In the genomic region with DNA sequence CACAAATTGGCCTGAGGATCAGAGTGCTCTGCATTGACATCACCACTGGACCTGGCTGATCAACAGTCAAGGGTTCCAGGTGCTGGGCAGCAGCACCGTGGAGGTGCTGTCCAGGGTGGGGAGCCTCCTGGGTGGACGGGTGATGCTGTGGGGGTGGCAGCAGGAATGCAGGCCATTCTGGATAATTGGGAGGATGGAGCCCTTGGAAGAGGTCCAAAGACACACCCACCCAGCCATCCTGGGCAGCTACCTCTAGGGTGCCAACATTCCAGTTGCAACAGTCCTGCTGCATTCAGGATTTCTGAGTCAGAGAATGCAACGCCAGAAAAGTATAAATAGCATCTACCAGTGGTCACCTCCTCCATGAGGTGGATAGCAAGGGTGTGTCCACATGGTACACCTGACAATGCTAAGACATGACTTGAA, we compare ENCODE assay signal across 9 cellular contexts. TPM values are rescaled to one million over a fixed set of nuclear protein-coding genes. Genes with fewer than 3 reads are reported as not detected.
A peak's percentile ranks its signal among the peaks of the same experiment; 100 is the strongest.
DNase-seq lines count a peak whose midpoint lies in the region; ATAC-seq and TF ChIP-seq lines count a peak whose summit lies in the region.
"Had no signal": no experiment of that assay in that cellular context is flagged by ENCODE, and none has a peak within 500 bp of the region (broad histone marks: within the 10 kb centered on the region; RNA-seq: fewer than 3 reads in every experiment).

No MANE protein-coding gene starts in this region.

- no peaks in the 10 kb centered on the region for H3K9me3 ChIP-seq in T-helper 17 cell (ENCODE audit: control insufficient read depth, low read length, poor library complexity, severe bottlenecking)
- H3K9me3 ChIP-seq in right cardiac atrium (ENCODE audit: control insufficient read depth, low read length), result no peaks in the 10 kb centered on the region
- no peaks in the 10 kb centered on the region for H3K9me3 ChIP-seq in thyroid gland
- no peaks in the 10 kb centered on the region for H3K9me3 ChIP-seq in body of pancreas

- H3K4me3 Mint-ChIP-seq in activated T-cell treated with anti-CD3 and anti-CD28 coated beads, Interleukin-2, amount 50 U/mL, for 24 hours, result peak overlapping the region; percentile 91
- H3K4me3 Mint-ChIP-seq in T-helper 17 cell, result peak overlapping the region; percentile 100

- DNase-seq in activated T-cell treated with anti-CD3 and anti-CD28 coated beads, Interleukin-2, amount 50 U/mL, for 24 hours, result no peak
- no peak for DNase-seq in activated T-cell treated with anti-CD3 and anti-CD28 coated beads, Interleukin-2, amount 50 U/mL, for 1 hour
- DNase-seq in T-helper 17 cell (no peak), right cardiac atrium (no peak), thyroid gland (no peak), body of pancreas (no peak), SK-N-DZ (ENCODE audit: low spot score) (no peak), NCI-H1436 (lab: John Stamatoyannopoulos, UW) (no peak)

- peaks cover 12% of the 10 kb centered on the region for H3K4me1 ChIP-seq in right cardiac atrium (ENCODE audit: control insufficient read depth, insufficient read depth, low read length)
- peaks cover 5 to 28% of the 10 kb centered on the region in 2 donors for H3K4me1 ChIP-seq in thyroid gland
- no peaks in the 10 kb centered on the region for H3K4me1 ChIP-seq in body of pancreas

- peak overlapping the region; percentile 39 for H3K4me3 ChIP-seq in right cardiac atrium (ENCODE audit: low read length)
- H3K4me3 ChIP-seq in thyroid gland (replicated peaks in 1 of 3), result no peak overlapping the region
- no peak overlapping the region for H3K4me3 ChIP-seq in body of pancreas
- H3K4me3 ChIP-seq: cardiac muscle cell had no signal

- intact Hi-C loops in right cardiac atrium (cut with DNase I), result no loop called here
- intact Hi-C loops in thyroid gland (cut with DNase I), result no loop called here
- intact Hi-C loops in body of pancreas (cut with DNase I), result no loop called here

- H3K27me3 Mint-ChIP-seq in activated T-cell treated with anti-CD3 and anti-CD28 coated beads, Interleukin-2, amount 50 U/mL, for 24 hours, result no peaks in the 10 kb centered on the region
- H3K27me3 Mint-ChIP-seq in T-helper 17 cell, result no peaks in the 10 kb centered on the region

- TF ChIP-seq POLR2A in thyroid gland (IDR thresholded peaks at IDR 0.05) (no peak), body of pancreas (IDR thresholded peaks at IDR 0.05) (no peak)

- H3K36me3 Mint-ChIP-seq in activated T-cell treated with anti-CD3 and anti-CD28 coated beads, Interleukin-2, amount 50 U/mL, for 24 hours (ENCODE audit: low read depth), result peaks cover 51% of the 10 kb centered on the region
- H3K36me3 Mint-ChIP-seq in T-helper 17 cell (ENCODE audit: low read depth), result peaks cover 17% of the 10 kb centered on the region

- no peaks in the 10 kb centered on the region for H3K27me3 ChIP-seq in right cardiac atrium (ENCODE audit: control insufficient read depth, insufficient read depth)
- no peaks in the 10 kb centered on the region for H3K27me3 ChIP-seq in thyroid gland
- no peaks in the 10 kb centered on the region for H3K27me3 ChIP-seq in body of pancreas
- H3K27me3 ChIP-seq: cardiac muscle cell had no signal

- H3K27ac ChIP-seq in right cardiac atrium (ENCODE audit: low read length) (peak overlapping the region; percentile 79), thyroid gland (peak overlapping the region in 2 of 3 donors; percentile 8 to 21), body of pancreas (peak overlapping the region in 2 of 4 donors; percentile 59 to 69)
- H3K27ac ChIP-seq: cardiac muscle cell had no signal

- H3K36me3 ChIP-seq in thyroid gland (no peaks in the 10 kb centered on the region), body of pancreas (replicated peaks in 1 of 2; ENCODE audit: insufficient read depth in 1 of 2, low read depth in 2 of 2) (no peaks in the 10 kb centered on the region)
- H3K36me3 ChIP-seq: cardiac muscle cell had no signal

- peaks cover 99% of the 10 kb centered on the region for H3K4me1 Mint-ChIP-seq in activated T-cell treated with anti-CD3 and anti-CD28 coated beads, Interleukin-2, amount 50 U/mL, for 24 hours (ENCODE audit: low read depth)
- peaks cover 65% of the 10 kb centered on the region for H3K4me1 Mint-ChIP-seq in T-helper 17 cell

- ATAC-seq in T-helper 17 cell, result no peak
- peak in 1 of 2 donors; percentile 39 for ATAC-seq in right cardiac atrium
- ATAC-seq in body of pancreas, result no peak

- no peak for TF ChIP-seq CTCF in thyroid gland (IDR thresholded peaks at IDR 0.05)
- TF ChIP-seq CTCF in body of pancreas (IDR thresholded peaks at IDR 0.05), result no peak

- 45% methylated on average over 3 of the region's 3 CpGs for WGBS in right cardiac atrium
- 80 to 81% methylated on average over 3 of the region's 3 CpGs for WGBS in thyroid gland, 2 donors
- WGBS in body of pancreas, 2 donors, result 55 to 57% methylated on average over 3 of the region's 3 CpGs

- no peaks in the 10 kb centered on the region for H3K9me3 Mint-ChIP-seq in activated T-cell treated with anti-CD3 and anti-CD28 coated beads, Interleukin-2, amount 50 U/mL, for 24 hours

- H3K27ac Mint-ChIP-seq in activated T-cell treated with anti-CD3 and anti-CD28 coated beads, Interleukin-2, amount 50 U/mL, for 24 hours, result peak overlapping the region; percentile 96
- peak overlapping the region; percentile 83 for H3K27ac Mint-ChIP-seq in T-helper 17 cell

RNA-seq across cellular contexts. Expression of gene STARD5, which starts 26.8 kb away (rescaled TPM):
- total RNA-seq in T-helper 17 cell, result 1 to 10 TPM; 4.3 to 4.6 TPM
- total RNA-seq in right cardiac atrium, result 1 to 10 TPM; 1.7 to 5.3 (median 3.3) TPM
- 2.7 TPM for polyA plus RNA-seq in right cardiac atrium
- 10 to 100 TPM in 1 of 4 donors, 1 to 10 TPM in 3; 1.5 to 11.3 (median 8.5) TPM for total RNA-seq in thyroid gland
- 1 to 10 TPM; 1.3 to 9.6 TPM for total RNA-seq in body of pancreas
- 0.50 and 1.0 TPM in 2 replicates for polyA plus RNA-seq in SK-N-DZ (2014; cell fraction: cytosol; rRNA removed)
- 1.0 and 1.8 TPM in 2 replicates for polyA plus RNA-seq in SK-N-DZ (2014; cell fraction: nucleus; rRNA removed)
